21 cellular contexts compared by ENCODE assay signal in genomic region chr3:66396161-66396760, GRCh38.
DNase-seq lines count a peak whose midpoint lies in the region; ATAC-seq and TF ChIP-seq lines count a peak whose summit lies in the region.
"Had no signal": no experiment of that assay in that cellular context is flagged by ENCODE, and none has a peak within 500 bp of the region (broad histone marks: within the 10 kb centered on the region; RNA-seq: fewer than 3 reads in every experiment).

No MANE protein-coding gene starts in this region.

- H2AFZ ChIP-seq in neural progenitor cell (replicated peaks) (no peak overlapping the region), hepatocyte (no peak overlapping the region)

- peaks cover 70% of the 10 kb centered on the region for H3K36me3 Mint-ChIP-seq in endodermal cell (ENCODE audit: low read depth)
- peaks cover 56% of the 10 kb centered on the region for H3K36me3 Mint-ChIP-seq in neural progenitor cell

- peaks cover 71% of the 10 kb centered on the region for H3K79me2 ChIP-seq in neural progenitor cell (ENCODE audit: low read depth)
- no peaks in the 10 kb centered on the region for H3K79me2 ChIP-seq in hepatocyte

- no peaks in the 10 kb centered on the region for H3K9me2 ChIP-seq in hepatocyte (replicated peaks; ENCODE audit: insufficient read depth)

- H3K27me3 Mint-ChIP-seq in endodermal cell (ENCODE audit: insufficient read depth): no peaks in the 10 kb centered on the region
- peaks cover 2% of the 10 kb centered on the region for H3K27me3 Mint-ChIP-seq in neural progenitor cell (ENCODE audit: insufficient read depth, low read depth)
- H3K27me3 Mint-ChIP-seq: activated naive CD8-positive, alpha-beta T cell treated with anti-CD3 and anti-CD28 coated beads, Interleukin-2, amount 10 ng/mL, durations not matched to agents 7 days and 5 days; CD4-positive, alpha-beta T cell; memory B cell; stimulated activated naive CD8-positive, alpha-beta T cell treated with anti-CD3 and anti-CD28 coated beads, Interleukin-15, amount 100 ng/mL, for 72 hours had no signal

- no peaks in the 10 kb centered on the region for H3K4me1 ChIP-seq in endodermal cell (ENCODE audit: control insufficient read depth, insufficient read depth, low read length)
- peaks cover 7% of the 10 kb centered on the region for H3K4me1 ChIP-seq in neural progenitor cell
- H3K4me1 ChIP-seq in hepatocyte (ENCODE audit: insufficient read depth): peaks cover 6% of the 10 kb centered on the region
- H3K4me1 ChIP-seq in upper lobe of right lung: no peaks in the 10 kb centered on the region

- DNase-seq in AG08395 (ENCODE audit: low spot score) (peak; percentile 40), G401 (ENCODE audit: low spot score) (peak; percentile 44), endodermal cell (peak; percentile 32), neural progenitor cell (ENCODE audit: low spot score) (no peak), hepatocyte (ENCODE audit: low spot score) (no peak), upper lobe of right lung (no peak), NCI-H524 treated with DMSO at 0.1 percent for 48 hours (lab: John Stamatoyannopoulos, UW) (no peak)
- DNase-seq: activated CD4-positive, alpha-beta T cell treated with anti-CD3 and anti-CD28 coated beads for 4 hours; activated effector memory CD4-positive, alpha-beta T cell treated with Interleukin-2 at 50 U/mL for 16 hours; activated naive CD8-positive, alpha-beta T cell treated with anti-CD3 and anti-CD28 coated beads, Interleukin-2, amount 10 ng/mL, durations not matched to agents 7 days and 5 days; effector memory CD4-positive, alpha-beta T cell; left colon; NCI-H187 treated with DMSO at 0.1 percent for 48 hours; retina; stimulated activated CD4-positive, alpha-beta T cell treated with anti-CD3 and anti-CD28 coated beads, Interleukin-12 subunit alpha, Interleukin-12 subunit beta, amount 100 ng/mL, for 4 hours; stimulated activated naive CD8-positive, alpha-beta T cell treated with anti-CD3 and anti-CD28 coated beads, Interleukin-15, amount 100 ng/mL, for 72 hours had no signal

- no peak overlapping the region for H3K27ac ChIP-seq in endodermal cell (ENCODE audit: low read depth, low read length)
- H3K27ac ChIP-seq in neural progenitor cell: peak overlapping the region; percentile 37
- no peak overlapping the region for H3K27ac ChIP-seq in hepatocyte
- no peak overlapping the region for H3K27ac ChIP-seq in upper lobe of right lung

- WGBS in endodermal cell (ENCODE audit: insufficient coverage in 1 of 2, insufficient read length in 1 of 2), 2 experiments: 94% methylated on average over 4 to 13 of the region's 13 CpGs
- WGBS in hepatocyte (ENCODE audit: low lambda C conversion rate, missing lambda C conversion rate): 97% methylated on average over 13 of the region's 13 CpGs

- H3K4me1 Mint-ChIP-seq in endodermal cell (peaks cover 5% of the 10 kb centered on the region), neural progenitor cell (peaks cover 22% of the 10 kb centered on the region)

- H3K4me3 ChIP-seq in endodermal cell (ENCODE audit: low read length): no peak overlapping the region
- H3K4me3 ChIP-seq in neural progenitor cell: no peak overlapping the region
- H3K4me3 ChIP-seq in hepatocyte: no peak overlapping the region
- no peak overlapping the region for H3K4me3 ChIP-seq in upper lobe of right lung

- no peaks in the 10 kb centered on the region for H3K27me3 ChIP-seq in endodermal cell (ENCODE audit: control insufficient read depth, insufficient read depth, low read length, poor library complexity, severe bottlenecking)
- H3K27me3 ChIP-seq in neural progenitor cell: no peaks in the 10 kb centered on the region
- no peaks in the 10 kb centered on the region for H3K27me3 ChIP-seq in hepatocyte
- H3K27me3 ChIP-seq in upper lobe of right lung: no peaks in the 10 kb centered on the region

- no peak for TF ChIP-seq CTCF in endodermal cell (conservative IDR thresholded peaks at IDR 0.05)
- TF ChIP-seq CTCF in neural progenitor cell (IDR thresholded peaks at IDR 0.05): no peak
- no peak for TF ChIP-seq CTCF in hepatocyte (IDR thresholded peaks at IDR 0.05; ENCODE audit: poor library complexity)
- TF ChIP-seq CTCF in upper lobe of right lung (IDR thresholded peaks at IDR 0.05): no peak

- in situ Hi-C loops in G401 (cut with HindIII; ENCODE audit: low sequenced_read_pairs): no loop called here

- H3K4me2 ChIP-seq in neural progenitor cell: no peak overlapping the region
- no peak overlapping the region for H3K4me2 ChIP-seq in hepatocyte

- no peak overlapping the region for H3K4me3 Mint-ChIP-seq in endodermal cell
- no peak overlapping the region for H3K4me3 Mint-ChIP-seq in neural progenitor cell
- H3K4me3 Mint-ChIP-seq: activated naive CD8-positive, alpha-beta T cell treated with anti-CD3 and anti-CD28 coated beads, Interleukin-2, amount 10 ng/mL, durations not matched to agents 7 days and 5 days; CD4-positive, alpha-beta T cell; memory B cell; stimulated activated naive CD8-positive, alpha-beta T cell treated with anti-CD3 and anti-CD28 coated beads, Interleukin-15, amount 100 ng/mL, for 72 hours; T-helper 1 cell treated with Interleukin-12 subunit alpha and Interleukin-12 subunit beta and Interleukin-4 antibody, amounts not matched to agents 30 μg/mL and 1 μg/mL, for 36 hours had no signal

- H4K20me1 ChIP-seq in neural progenitor cell (ENCODE audit: low read depth) (peaks cover 81% of the 10 kb centered on the region), hepatocyte (ENCODE audit: insufficient read depth, poor library complexity, severe bottlenecking) (no peaks in the 10 kb centered on the region)

- ATAC-seq in HG02798 (IDR thresholded peaks at IDR 0.05; ENCODE audit: poor library complexity, unreplicated experiment): no peak
- no peak for ATAC-seq in upper lobe of right lung
- ATAC-seq: esophagus mucosa; left colon; stimulated activated naive CD8-positive, alpha-beta T cell treated with anti-CD3 and anti-CD28 coated beads, Interleukin-15, amount 100 ng/mL, for 72 hours had no signal

- H3K9ac ChIP-seq in endodermal cell (ENCODE audit: extremely low read depth, low read length, poor library complexity, severe bottlenecking) (no peak overlapping the region), neural progenitor cell (no peak overlapping the region)

- H3K9me3 Mint-ChIP-seq in endodermal cell (no peaks in the 10 kb centered on the region), neural progenitor cell (no peaks in the 10 kb centered on the region)
- H3K9me3 Mint-ChIP-seq: activated naive CD8-positive, alpha-beta T cell treated with anti-CD3 and anti-CD28 coated beads, Interleukin-2, amount 10 ng/mL, durations not matched to agents 7 days and 5 days; CD4-positive, alpha-beta T cell; memory B cell; T-helper 1 cell treated with Interleukin-12 subunit alpha and Interleukin-12 subunit beta and Interleukin-4 antibody, amounts not matched to agents 30 μg/mL and 1 μg/mL, for 36 hours had no signal

- no peak overlapping the region for H3K27ac Mint-ChIP-seq in endodermal cell
- H3K27ac Mint-ChIP-seq in neural progenitor cell: no peak overlapping the region
- H3K27ac Mint-ChIP-seq: activated naive CD8-positive, alpha-beta T cell treated with anti-CD3 and anti-CD28 coated beads, Interleukin-2, amount 10 ng/mL, durations not matched to agents 7 days and 5 days; memory B cell; T-helper 1 cell treated with Interleukin-12 subunit alpha and Interleukin-12 subunit beta and Interleukin-4 antibody, amounts not matched to agents 30 μg/mL and 1 μg/mL, for 36 hours had no signal

- peaks cover 25% of the 10 kb centered on the region for H3F3A ChIP-seq in neural progenitor cell (ENCODE audit: low read depth)

- peaks cover 95% of the 10 kb centered on the region for H3K36me3 ChIP-seq in endodermal cell (ENCODE audit: control insufficient read depth, insufficient read depth, low read length)
- H3K36me3 ChIP-seq in neural progenitor cell: peaks cover 21% of the 10 kb centered on the region
- H3K36me3 ChIP-seq in hepatocyte (replicated peaks; ENCODE audit: insufficient read depth, low read depth): no peaks in the 10 kb centered on the region
- peaks cover 61% of the 10 kb centered on the region for H3K36me3 ChIP-seq in upper lobe of right lung

- H3K9me3 ChIP-seq in endodermal cell (ENCODE audit: control insufficient read depth, low read length): no peaks in the 10 kb centered on the region
- H3K9me3 ChIP-seq in neural progenitor cell (ENCODE audit: low read depth): no peaks in the 10 kb centered on the region
- H3K9me3 ChIP-seq in hepatocyte (ENCODE audit: low read depth): no peaks in the 10 kb centered on the region
- no peaks in the 10 kb centered on the region for H3K9me3 ChIP-seq in upper lobe of right lung

- intact Hi-C loops in upper lobe of right lung (cut with DNase I): no loop called here

Comparison
In these comparisons a context has a peak if more than half of its experiments do, and no peak if none do; other contexts are left out.
1. DNase-seq: peak in AG08395 (single experiment), G401 (single experiment) and endodermal cell (single experiment); none in neural progenitor cell (single experiment), hepatocyte (single experiment), upper lobe of right lung (single experiment) and NCI-H524 treated with DMSO at 0.1 percent for 48 hours (single experiment).